18 cellular contexts compared by ENCODE assay signal in genomic region chr1:18724801-18725200, GRCh38.
DNase-seq lines count a peak whose midpoint lies in the region; FAIRE-seq and TF ChIP-seq lines count a peak whose summit lies in the region.
"Had no signal": no experiment of that assay in that cellular context is flagged by ENCODE, and none has a peak within 500 bp of the region (broad histone marks: within the 10 kb centered on the region; RNA-seq: fewer than 3 reads in every experiment).

No MANE protein-coding gene starts in this region.

- H4K20me1 ChIP-seq in BLaER1 treated with 17β-estradiol and CSF1 and Interleukin-3, amounts not matched to agents 10 nM and 100 nM: peaks cover 0 to 29% (median 9%) of the 10 kb centered on the region in 11 experiments; a peak in 8 of 22 replicates
- H4K20me1 ChIP-seq in H1 (replicated peaks in 1 of 2; ENCODE audit: control insufficient read depth in 1 of 2, insufficient read depth in 2 of 2, low read length in 2 of 2) (peaks cover 0 to 3% of the 10 kb centered on the region in 2 experiments), osteoblast (ENCODE audit: insufficient read depth, low read length) (no peaks in the 10 kb centered on the region)

- WGBS in H1 (ENCODE audit: extremely low coverage in 1 of 2, insufficient coverage in 1 of 2, insufficient read length in 1 of 2, insufficient replicate concordance in 2 of 2, low coverage in 1 of 2, low lambda C conversion rate in 2 of 2, missing lambda C conversion rate in 1 of 2), 2 experiments: 85% methylated on average over 7 of the region's 7 CpGs; no CpG with 5 or more reads in 1 of the 2 experiments

- no peak for TF ChIP-seq EP300 in H1 (IDR thresholded peaks at IDR 0.05; ENCODE audit: borderline replicate concordance in 1 of 2, low read depth in 2 of 2, low read length in 2 of 2)

- no peak overlapping the region for H3K4ac ChIP-seq in H1 (replicated peaks; ENCODE audit: insufficient read length, low read depth, low read length)

- no peak for TF ChIP-seq POLR2A in H1 (IDR thresholded peaks at IDR 0.05; ENCODE audit: control extremely low read depth in 1 of 2, low read depth in 2 of 2, low read length in 2 of 2)

- H3K79me2 ChIP-seq in H1 (ENCODE audit: control insufficient read depth in 1 of 2, insufficient read depth in 2 of 2, low read length in 2 of 2) (no peaks in the 10 kb centered on the region), osteoblast (ENCODE audit: insufficient read depth, low read length) (no peaks in the 10 kb centered on the region)

- no peak overlapping the region for H2BK20ac ChIP-seq in H1 (ENCODE audit: low read length)

- no peaks in the 10 kb centered on the region; the same call in 1 of the 2 replicates for H3K23me2 ChIP-seq in H1 (ENCODE audit: low read depth, low read length)

- no peaks in the 10 kb centered on the region for H3K9me3 ChIP-seq in BLaER1 treated with 17β-estradiol and CSF1 and Interleukin-3, amounts not matched to agents 10 nM and 100 nM (replicated peaks in 1 of 11)
- H3K9me3 ChIP-seq in H1 (ENCODE audit: insufficient read depth in 2 of 2, low read depth in 1 of 2, low read length in 1 of 2): no peaks in the 10 kb centered on the region
- no peaks in the 10 kb centered on the region for H3K9me3 ChIP-seq in osteoblast (ENCODE audit: low read depth, low read length)
- H3K9me3 ChIP-seq: HAP-1 had no signal

- H2AFZ ChIP-seq in H1 (ENCODE audit: low read length) (no peak overlapping the region), osteoblast (ENCODE audit: low read length) (no peak overlapping the region)

- POLR2A ChIA-PET in H1 (lab: Charles Lee; ENCODE audit: partially characterized antibody): interaction anchor here (0.9 kb wide), 1 partner anchor 10 kb away, joined by 3 read pairs; no protein-coding TSS in a partner anchor

- peak overlapping the region; percentile 55 for H2BK12ac ChIP-seq in H1 (ENCODE audit: low read depth, low read length)

- no peak overlapping the region for H3K18ac ChIP-seq in H1 (ENCODE audit: extremely low read depth, low read length)

- no peak for FAIRE-seq in H1 (lab: Jason Lieb, UNC)
- FAIRE-seq: D721Med, G401.6, GM12891 had no signal

- no peaks in the 10 kb centered on the region for H3K79me1 ChIP-seq in H1 (ENCODE audit: low read depth, low read length)

- no peak for TF ChIP-seq CTCF in H1 (IDR thresholded peaks at IDR 0.05; ENCODE audit: control extremely low read depth in 1 of 3, insufficient read depth in 1 of 3, low read depth in 1 of 3, low read length in 3 of 3)
- no peak for TF ChIP-seq CTCF in osteoblast (IDR thresholded peaks at IDR 0.05; ENCODE audit: extremely low read depth, low read depth, low read length)

- H3K23ac ChIP-seq in H1 (ENCODE audit: insufficient read length): no peak overlapping the region

- peak; percentile 52 for DNase-seq in NCI-H82 (lab: John Stamatoyannopoulos, UW)
- DNase-seq in NCI-H82 treated with DMSO at 0.1 percent for 48 hours (lab: John Stamatoyannopoulos, UW; ENCODE audit: unreplicated experiment): no peak
- DNase-seq in H1 (ENCODE audit: low read depth in 1 of 2, low spot score in 2 of 2): no peak
- peak; percentile 79 for DNase-seq in osteoblast (ENCODE audit: insufficient read length, low spot score, missing footprints)
- DNase-seq in activated naive CD4-positive, alpha-beta T cell treated with Interleukin-2 at 50 U/mL for 16 hours: no peak
- no peak for DNase-seq in kidney glomerular epithelial cell (lab: John Stamatoyannopoulos, UW)
- DNase-seq: 8988T; AML-193; CD4-positive, alpha-beta memory T cell; DMS153; DMS79 treated with DMSO at 0.1 percent for 48 hours; EL; GOT3 had no signal

- no peak overlapping the region; the same call in 1 of the 2 replicates for H2BK15ac ChIP-seq in H1 (ENCODE audit: low read length)

- H3K4me1 ChIP-seq in BLaER1 treated with 17β-estradiol and CSF1 and Interleukin-3, amounts not matched to agents 10 nM and 100 nM: peaks cover 0 to 57% (median 43%) of the 10 kb centered on the region in 10 experiments; a peak in 16 of 20 replicates
- H3K4me1 ChIP-seq in H1 (replicated peaks in 1 of 4; ENCODE audit: control insufficient read depth in 3 of 4, insufficient read depth in 4 of 4, low read length in 3 of 4): peaks cover 0 to 13% (median 3%) of the 10 kb centered on the region in 4 experiments; a peak in 3 of 7 replicates
- no peaks in the 10 kb centered on the region for H3K4me1 ChIP-seq in osteoblast (ENCODE audit: insufficient read depth, low read length)
- H3K4me1 ChIP-seq: HAP-1 had no signal

- CTCF ChIA-PET in H1 (lab: Charles Lee; ENCODE audit: partially characterized antibody): interaction anchor here (0.8 to 4.5 kb wide), 12 partner anchors 11 to 149 kb away, joined by 3 to 36 read pairs (median 4); no protein-coding TSS in a partner anchor

- no peak overlapping the region for H2BK120ac ChIP-seq in H1 (replicated peaks; ENCODE audit: low read depth, low read length)

- peak overlapping the region; percentile 91; the same call in 1 of the 2 replicates for H2AK5ac ChIP-seq in H1 (ENCODE audit: low read depth, low read length)

- no peak overlapping the region for H4K8ac ChIP-seq in H1 (ENCODE audit: extremely low read depth, insufficient read depth, low read length)

- TF ChIP-seq RAD21 in H1 (IDR thresholded peaks at IDR 0.05 in 1 of 2, conservative IDR thresholded peaks at IDR 0.05 in 1 of 2; ENCODE audit: low read depth in 2 of 2, low read length in 2 of 2): no peak

- H4K91ac ChIP-seq in H1 (replicated peaks; ENCODE audit: insufficient read length, low read length): no peak overlapping the region

- H3K27me3 ChIP-seq in BLaER1 treated with 17β-estradiol and CSF1 and Interleukin-3, amounts not matched to agents 10 nM and 100 nM: peaks cover 10 to 48% (median 26%) of the 10 kb centered on the region in 11 experiments
- H3K27me3 ChIP-seq in H1 (replicated peaks in 1 of 4; ENCODE audit: control insufficient read depth in 3 of 4, extremely low read depth in 1 of 4, insufficient read depth in 3 of 4, low read length in 3 of 4) (peaks cover 0 to 15% (median 6%) of the 10 kb centered on the region in 4 experiments; a peak in 4 of 7 replicates), osteoblast (ENCODE audit: insufficient read depth, low read length) (peaks cover 37% of the 10 kb centered on the region)

- no peaks in the 10 kb centered on the region for H3K36me3 ChIP-seq in BLaER1 treated with 17β-estradiol and CSF1 and Interleukin-3, amounts not matched to agents 10 nM and 100 nM
- H3K36me3 ChIP-seq in H1 (ENCODE audit: control insufficient read depth in 2 of 4, insufficient read depth in 4 of 4, low read length in 3 of 4) (no peaks in the 10 kb centered on the region), osteoblast (ENCODE audit: insufficient read depth, low read length) (no peaks in the 10 kb centered on the region)
- H3K36me3 ChIP-seq: HAP-1 had no signal

- H3K56ac ChIP-seq in H1 (replicated peaks; ENCODE audit: insufficient read length, low read depth, low read length): no peak overlapping the region

- no peak overlapping the region for H3K4me3 ChIP-seq in BLaER1 treated with 17β-estradiol and CSF1 and Interleukin-3, amounts not matched to agents 10 nM and 100 nM
- H3K4me3 ChIP-seq in H1 (ENCODE audit: extremely low read depth in 1 of 4, insufficient read depth in 2 of 4, low read depth in 3 of 4, low read length in 4 of 4) (no peak overlapping the region), osteoblast (ENCODE audit: insufficient read depth, low read length) (no peak overlapping the region)
- H3K4me3 ChIP-seq: HAP-1 had no signal

- H3K27ac ChIP-seq in BLaER1 treated with 17β-estradiol and CSF1 and Interleukin-3, amounts not matched to agents 10 nM and 100 nM: no peak overlapping the region
- H3K27ac ChIP-seq in H1 (ENCODE audit: low read depth, low read length): no peak overlapping the region
- H3K27ac ChIP-seq in osteoblast (ENCODE audit: low read depth, low read length): no peak overlapping the region

- H3K9ac ChIP-seq in BLaER1 treated with 17β-estradiol and CSF1 and Interleukin-3, amounts not matched to agents 10 nM and 100 nM: no peak overlapping the region
- no peak overlapping the region for H3K9ac ChIP-seq in H1 (replicated peaks in 1 of 4; ENCODE audit: extremely low read depth in 1 of 4, low read depth in 3 of 4, low read length in 3 of 4)

- H3K4me2 ChIP-seq in BLaER1 treated with 17β-estradiol and CSF1 and Interleukin-3, amounts not matched to agents 10 nM and 100 nM: peak overlapping the region in 7 of 11 experiments; percentile 16 to 86 (median 77); a peak in 10 of 22 replicates
- H3K4me2 ChIP-seq in H1 (ENCODE audit: insufficient read depth in 1 of 2, low read depth in 2 of 2, low read length in 2 of 2) (no peak overlapping the region), osteoblast (ENCODE audit: insufficient read depth, low read length) (no peak overlapping the region)

- H2BK5ac ChIP-seq in H1 (ENCODE audit: low read depth, low read length): no peak overlapping the region

- no peak overlapping the region for H3K14ac ChIP-seq in H1 (ENCODE audit: insufficient read length)

- H4K5ac ChIP-seq in H1 (ENCODE audit: insufficient read length, low read depth, low read length): peak overlapping the region; percentile 4

TF ChIP-seq in H1, 55 proteins besides CTCF, POLR2A, EP300 and RAD21 (continues in another document):
- TF ChIP-seq RBBP5 (IDR thresholded peaks at IDR 0.05; ENCODE audit: borderline replicate concordance, low read depth, low read length) (no peak), YY1 (IDR thresholded peaks at IDR 0.05; ENCODE audit: low read depth, low read length) (no peak), USF2 (IDR thresholded peaks at IDR 0.05; ENCODE audit: low read length) (no peak), MAX (IDR thresholded peaks at IDR 0.05) (no peak), TAF7 (optimal IDR thresholded peaks at IDR 0.05; ENCODE audit: borderline replicate concordance, low read depth, low read length) (no peak), CTBP2 (IDR thresholded peaks at IDR 0.05; ENCODE audit: borderline replicate concordance, insufficient read depth, insufficient read length, low read length) (no peak), CREB1 (IDR thresholded peaks at IDR 0.05) (no peak), GTF2F1 (IDR thresholded peaks at IDR 0.05; ENCODE audit: borderline replicate concordance, low read depth, low read length) (no peak), RXRA (IDR thresholded peaks at IDR 0.05; ENCODE audit: insufficient read depth, low read depth, low read length) (no peak), CHD2 (IDR thresholded peaks at IDR 0.05; ENCODE audit: low read length) (no peak), HDAC2 (IDR thresholded peaks at IDR 0.05; ENCODE audit: borderline replicate concordance in 1 of 2, low read depth in 2 of 2, low read length in 2 of 2) (no peak)

Comparison
In these comparisons a context has a peak if more than half of its experiments do, and no peak if none do; other contexts are left out.
1. DNase-seq: peak in NCI-H82 (single experiment) and osteoblast (single experiment); none in NCI-H82 treated with DMSO at 0.1 percent for 48 hours (single experiment), H1 (0 of 2), activated naive CD4-positive, alpha-beta T cell treated with Interleukin-2 at 50 U/mL for 16 hours (single experiment) and kidney glomerular epithelial cell (single experiment).
2. H3K4me2 ChIP-seq: peak in BLaER1 treated with 17β-estradiol and CSF1 and Interleukin-3, amounts not matched to agents 10 nM and 100 nM (7 of 11); none in H1 (0 of 2) and osteoblast (single experiment).